30 cellular contexts compared by ENCODE assay signal in the genomic region with DNA sequence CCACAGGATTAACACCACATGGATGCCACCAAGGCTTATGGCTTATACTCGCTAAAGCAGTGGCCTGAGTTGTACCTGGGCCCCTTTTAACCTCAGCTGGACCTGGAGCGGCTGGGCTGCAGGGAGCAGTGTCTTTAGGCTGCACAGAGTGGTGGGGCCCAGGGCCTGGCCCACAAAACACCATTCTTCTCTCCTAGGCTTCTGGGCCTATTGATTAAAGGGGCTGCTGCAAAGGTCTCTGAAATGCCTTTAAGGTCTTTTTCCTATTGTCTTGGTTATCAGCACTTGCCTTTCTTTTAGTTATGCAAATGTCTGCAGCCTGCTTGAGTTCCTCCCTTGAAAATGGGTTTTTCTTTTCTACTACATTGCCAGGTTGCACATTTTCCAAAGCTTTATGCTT.
"Had no signal": no experiment of that assay in that cellular context is flagged by ENCODE, and none has a peak within 500 bp of the region (broad histone marks: within the 10 kb centered on the region; RNA-seq: fewer than 3 reads in every experiment).

No MANE protein-coding gene starts in this region.

- H3K4me1 ChIP-seq: adrenal gland, body of pancreas, colonic mucosa, gastrocnemius medialis, right lobe of liver, thyroid gland, upper lobe of left lung had no signal

- DNase-seq: activated CD4-positive, alpha-beta T cell treated with anti-CD3 and anti-CD28 coated beads for 48 hours; activated CD4-positive, alpha-beta T cell treated with anti-CD3 and anti-CD28 coated beads, Interleukin-2, amount 50 U/mL, for 48 hours; activated CD8-positive, alpha-beta memory T cell treated with anti-CD3 and anti-CD28 coated beads for 24 hours; activated CD8-positive, alpha-beta memory T cell treated with anti-CD3 and anti-CD28 coated beads, Interleukin-2, amount 50 U/mL, for 4 hours; activated effector memory CD4-positive, alpha-beta T cell treated with anti-CD3 and anti-CD28 coated beads, Interleukin-2, amount 50 U/mL, for 16 hours; activated naive CD4-positive, alpha-beta T cell treated with anti-CD3 and anti-CD28 coated beads for 36 hours; activated naive CD8-positive, alpha-beta T cell treated with anti-CD3 and anti-CD28 coated beads for 36 hours; activated T-cell treated with anti-CD3 and anti-CD28 coated beads, Interleukin-2, amount 50 U/mL, for 1 hour; adrenal gland; aorta; body of pancreas; colonic mucosa; effector CD8-positive, alpha-beta T cell; gastrocnemius medialis; glutamatergic neuron; left cardiac atrium; left ventricle myocardium superior; right lobe of liver; stimulated activated CD4-positive, alpha-beta T cell treated with anti-CD3 and anti-CD28 coated beads, Interleukin-2, amount 100 ng/mL, for 48 hours; stimulated activated naive CD8-positive, alpha-beta T cell treated with anti-CD3 and anti-CD28 coated beads, Interleukin-15, amount 100 ng/mL, for 72 hours; substantia nigra; T-helper 1 cell; thyroid gland; upper lobe of left lung had no signal

- H3K4me3 Mint-ChIP-seq: activated naive CD4-positive, alpha-beta T cell treated with anti-CD3 and anti-CD28 coated beads for 36 hours; activated naive CD8-positive, alpha-beta T cell treated with anti-CD3 and anti-CD28 coated beads for 36 hours; activated T-helper 1 cell treated with anti-CD3 and anti-CD28 coated beads, Interleukin-12 subunit alpha, Interleukin-12 subunit beta, Interleukin-2, Interleukin-4 antibody, amounts not matched to agents 30 ng/mL and 10 ng/mL and 1 ng/mL, durations not matched to agents 14 hours and 24 hours and 36 hours; nephron; stimulated activated effector memory CD8-positive, alpha-beta T cell treated with anti-CD3 and anti-CD28 coated beads, Interleukin-12 subunit alpha, Interleukin-12 subunit beta, amount 100 ng/mL, for 72 hours; stimulated activated naive CD8-positive, alpha-beta T cell treated with anti-CD3 and anti-CD28 coated beads, Interleukin-15, amount 100 ng/mL, for 72 hours; T-helper 2 cell treated with Interferon-gamma antibody and Interleukin-4, amounts not matched to agents 5 μg/mL and 100 μg/mL, for 36 hours had no signal

- H3K36me3 Mint-ChIP-seq: activated naive CD8-positive, alpha-beta T cell treated with anti-CD3 and anti-CD28 coated beads for 36 hours; stimulated activated effector memory CD8-positive, alpha-beta T cell treated with anti-CD3 and anti-CD28 coated beads, Interleukin-12 subunit alpha, Interleukin-12 subunit beta, amount 100 ng/mL, for 72 hours had no signal

- H3K36me3 ChIP-seq: adrenal gland, colonic mucosa, gastrocnemius medialis, neutrophil, right lobe of liver, thyroid gland, upper lobe of left lung had no signal

- H3K27ac Mint-ChIP-seq: activated naive CD4-positive, alpha-beta T cell treated with anti-CD3 and anti-CD28 coated beads for 36 hours; activated naive CD8-positive, alpha-beta T cell treated with anti-CD3 and anti-CD28 coated beads for 36 hours; activated T-helper 1 cell treated with anti-CD3 and anti-CD28 coated beads, Interleukin-12 subunit alpha, Interleukin-12 subunit beta, Interleukin-2, Interleukin-4 antibody, amounts not matched to agents 30 ng/mL and 10 ng/mL and 1 ng/mL, durations not matched to agents 14 hours and 24 hours and 36 hours; stimulated activated effector memory CD8-positive, alpha-beta T cell treated with anti-CD3 and anti-CD28 coated beads, Interleukin-12 subunit alpha, Interleukin-12 subunit beta, amount 100 ng/mL, for 72 hours; stimulated activated naive CD8-positive, alpha-beta T cell treated with anti-CD3 and anti-CD28 coated beads, Interleukin-15, amount 100 ng/mL, for 72 hours; T-helper 2 cell treated with Interferon-gamma antibody and Interleukin-4, amounts not matched to agents 5 μg/mL and 100 μg/mL, for 36 hours had no signal

- ATAC-seq: body of pancreas; gastrocnemius medialis; left cardiac atrium; left ventricle myocardium superior; right lobe of liver; stimulated activated effector memory CD8-positive, alpha-beta T cell treated with anti-CD3 and anti-CD28 coated beads, Interleukin-12 subunit alpha, Interleukin-12 subunit beta, amount 100 ng/mL, for 72 hours; stimulated activated naive CD8-positive, alpha-beta T cell treated with anti-CD3 and anti-CD28 coated beads, Interleukin-15, amount 100 ng/mL, for 72 hours had no signal

- FAIRE-seq: keratinocyte had no signal

- H3K27me3 ChIP-seq: adrenal gland, body of pancreas, colonic mucosa, gastrocnemius medialis, neutrophil, right lobe of liver, thyroid gland, upper lobe of left lung had no signal

- H3K4me1 Mint-ChIP-seq: activated naive CD8-positive, alpha-beta T cell treated with anti-CD3 and anti-CD28 coated beads for 36 hours; nephron; stimulated activated effector memory CD8-positive, alpha-beta T cell treated with anti-CD3 and anti-CD28 coated beads, Interleukin-12 subunit alpha, Interleukin-12 subunit beta, amount 100 ng/mL, for 72 hours; stimulated activated naive CD8-positive, alpha-beta T cell treated with anti-CD3 and anti-CD28 coated beads, Interleukin-15, amount 100 ng/mL, for 72 hours had no signal

- H3K27me3 Mint-ChIP-seq: activated naive CD8-positive, alpha-beta T cell treated with anti-CD3 and anti-CD28 coated beads for 36 hours; stimulated activated naive CD8-positive, alpha-beta T cell treated with anti-CD3 and anti-CD28 coated beads, Interleukin-15, amount 100 ng/mL, for 72 hours had no signal

- H3K9me3 ChIP-seq: adrenal gland, body of pancreas, colonic mucosa, gastrocnemius medialis, neutrophil, right lobe of liver, thyroid gland, upper lobe of left lung had no signal

- H3K9me3 Mint-ChIP-seq: activated naive CD4-positive, alpha-beta T cell treated with anti-CD3 and anti-CD28 coated beads for 36 hours; nephron had no signal

- H3K4me3 ChIP-seq: adrenal gland, body of pancreas, colonic mucosa, gastrocnemius medialis, right lobe of liver, thyroid gland, upper lobe of left lung had no signal
